ENCODE assay signal across 9 cellular contexts in genomic region chr6:90121982-90122381, GRCh38.
DNase-seq lines count a peak whose midpoint lies in the region; ATAC-seq and TF ChIP-seq lines count a peak whose summit lies in the region.
"Had no signal": no experiment of that assay in that cellular context is flagged by ENCODE, and none has a peak within 500 bp of the region (broad histone marks: within the 10 kb centered on the region; RNA-seq: fewer than 3 reads in every experiment).

No MANE protein-coding gene starts in this region.

- peaks cover 5% of the 10 kb centered on the region for H3K9me3 Mint-ChIP-seq in activated T-helper 1 cell treated with anti-CD3 and anti-CD28 coated beads, Interleukin-12 subunit alpha, Interleukin-12 subunit beta, Interleukin-2, Interleukin-4 antibody, amounts not matched to agents 30 ng/mL and 10 ng/mL and 1 ng/mL, durations not matched to agents 14 hours and 24 hours and 36 hours

- no peak for TF ChIP-seq EP300 in ovary (IDR thresholded peaks at IDR 0.05)

- H3K27ac ChIP-seq in gastrocnemius medialis (peak overlapping the region; percentile 70 to 80 (median 77)), ovary (no peak overlapping the region)
- H3K27ac ChIP-seq: A549 had no signal

- peaks cover 35 to 45% of the 10 kb centered on the region in 2 donors for H3K4me1 ChIP-seq in gastrocnemius medialis
- H3K4me1 ChIP-seq in ovary (ENCODE audit: insufficient read depth): no peaks in the 10 kb centered on the region
- H3K4me1 ChIP-seq: A549 had no signal

- DNase-seq in activated CD4-positive, alpha-beta T cell treated with anti-CD3 and anti-CD28 coated beads for 48 hours: peak; percentile 56
- no peak for DNase-seq in activated CD4-positive, alpha-beta T cell treated with anti-CD3 and anti-CD28 coated beads, Interleukin-2, amount 50 U/mL, for 4 hours
- no peak for DNase-seq in activated T-helper 1 cell treated with anti-CD3 and anti-CD28 coated beads, Interleukin-12 subunit alpha, Interleukin-12 subunit beta, Interleukin-2, Interleukin-4 antibody, amounts not matched to agents 30 ng/mL and 10 ng/mL and 1 ng/mL, durations not matched to agents 14 hours and 24 hours and 36 hours (ENCODE audit: low spot score)
- DNase-seq in gastrocnemius medialis (peak; percentile 61 to 80), SHP77 treated with DMSO at 0.1 percent for 48 hours (lab: John Stamatoyannopoulos, UW) (no peak), occipital lobe (lab: John Stamatoyannopoulos, UW) (no peak), ovary (no peak)

- TF ChIP-seq CTCF in gastrocnemius medialis (IDR thresholded peaks at IDR 0.05 in 4 of 5, conservative IDR thresholded peaks at IDR 0.05 in 1 of 5) (no peak), ovary (IDR thresholded peaks at IDR 0.05) (no peak)

- ATAC-seq in HG02759 (IDR thresholded peaks at IDR 0.05; ENCODE audit: unreplicated experiment) (peak; percentile 91), gastrocnemius medialis (peak; percentile 97 to 98)
- ATAC-seq: A549 had no signal

- intact Hi-C loops in activated T-helper 1 cell treated with anti-CD3 and anti-CD28 coated beads, Interleukin-12 subunit alpha, Interleukin-12 subunit beta, Interleukin-2, Interleukin-4 antibody, amounts not matched to agents 30 ng/mL and 10 ng/mL and 1 ng/mL, durations not matched to agents 14 hours and 24 hours and 36 hours (cut with micrococcal nuclease): loop anchor here (1.0 to 5.0 kb wide), 2 partner anchors 23 to 40 kb away; no protein-coding TSS in a partner anchor
- intact Hi-C loops in gastrocnemius medialis (cut with DNase I; ENCODE audit: low total_unique reads): no loop called here
- intact Hi-C loops in ovary (cut with DNase I): no loop called here

- 76 to 89% (median 88%) methylated on average over 4 of the region's 4 CpGs for WGBS in ovary, 3 donors

- H3K27me3 ChIP-seq in gastrocnemius medialis (no peaks in the 10 kb centered on the region), ovary (no peaks in the 10 kb centered on the region)

- H3K4me3 ChIP-seq in gastrocnemius medialis (no peak overlapping the region), ovary (no peak overlapping the region)
- H3K4me3 ChIP-seq: A549 had no signal

- H3K4me1 Mint-ChIP-seq in activated T-helper 1 cell treated with anti-CD3 and anti-CD28 coated beads, Interleukin-12 subunit alpha, Interleukin-12 subunit beta, Interleukin-2, Interleukin-4 antibody, amounts not matched to agents 30 ng/mL and 10 ng/mL and 1 ng/mL, durations not matched to agents 14 hours and 24 hours and 36 hours (ENCODE audit: low read depth): peaks cover 61% of the 10 kb centered on the region

- H3K9me3 ChIP-seq in gastrocnemius medialis: no peaks in the 10 kb centered on the region
- no peaks in the 10 kb centered on the region for H3K9me3 ChIP-seq in ovary
- H3K9me3 ChIP-seq: A549 had no signal

- no peaks in the 10 kb centered on the region for H3K36me3 ChIP-seq in gastrocnemius medialis
- no peaks in the 10 kb centered on the region for H3K36me3 ChIP-seq in ovary

- peaks cover 2% of the 10 kb centered on the region for H3K27me3 Mint-ChIP-seq in activated T-helper 1 cell treated with anti-CD3 and anti-CD28 coated beads, Interleukin-12 subunit alpha, Interleukin-12 subunit beta, Interleukin-2, Interleukin-4 antibody, amounts not matched to agents 30 ng/mL and 10 ng/mL and 1 ng/mL, durations not matched to agents 14 hours and 24 hours and 36 hours (ENCODE audit: insufficient read depth)

- TF ChIP-seq POLR2A in gastrocnemius medialis (IDR thresholded peaks at IDR 0.05): no peak
- no peak for TF ChIP-seq POLR2A in ovary (IDR thresholded peaks at IDR 0.05)

- peak overlapping the region; percentile 84 for H3K27ac Mint-ChIP-seq in activated T-helper 1 cell treated with anti-CD3 and anti-CD28 coated beads, Interleukin-12 subunit alpha, Interleukin-12 subunit beta, Interleukin-2, Interleukin-4 antibody, amounts not matched to agents 30 ng/mL and 10 ng/mL and 1 ng/mL, durations not matched to agents 14 hours and 24 hours and 36 hours

- H3K36me3 Mint-ChIP-seq in activated T-helper 1 cell treated with anti-CD3 and anti-CD28 coated beads, Interleukin-12 subunit alpha, Interleukin-12 subunit beta, Interleukin-2, Interleukin-4 antibody, amounts not matched to agents 30 ng/mL and 10 ng/mL and 1 ng/mL, durations not matched to agents 14 hours and 24 hours and 36 hours (ENCODE audit: low read depth): peaks cover 31% of the 10 kb centered on the region

- in situ Hi-C loops in gastrocnemius medialis (cut with MboI; ENCODE audit: low sequenced_read_pairs in 4 of 4): loop anchor here in 1 of 4 donors (25.0 kb wide), 1 partner anchor 165 kb away; the partner anchor contains the start of gene BACH2

- H3K4me3 Mint-ChIP-seq in activated T-helper 1 cell treated with anti-CD3 and anti-CD28 coated beads, Interleukin-12 subunit alpha, Interleukin-12 subunit beta, Interleukin-2, Interleukin-4 antibody, amounts not matched to agents 30 ng/mL and 10 ng/mL and 1 ng/mL, durations not matched to agents 14 hours and 24 hours and 36 hours: peak overlapping the region; percentile 24

Comparison
In these comparisons a context has a peak if more than half of its experiments do, and no peak if none do; other contexts are left out.
1. DNase-seq: peak in activated CD4-positive, alpha-beta T cell treated with anti-CD3 and anti-CD28 coated beads for 48 hours (single experiment) and gastrocnemius medialis (2 of 2); none in activated CD4-positive, alpha-beta T cell treated with anti-CD3 and anti-CD28 coated beads, Interleukin-2, amount 50 U/mL, for 4 hours (0 of 2), activated T-helper 1 cell treated with anti-CD3 and anti-CD28 coated beads, Interleukin-12 subunit alpha, Interleukin-12 subunit beta, Interleukin-2, Interleukin-4 antibody, amounts not matched to agents 30 ng/mL and 10 ng/mL and 1 ng/mL, durations not matched to agents 14 hours and 24 hours and 36 hours (single experiment), SHP77 treated with DMSO at 0.1 percent for 48 hours (single experiment), occipital lobe (single experiment) and ovary (0 of 5).
2. H3K27ac ChIP-seq: peak in gastrocnemius medialis (4 of 4); none in ovary (0 of 2).